11 cellular contexts compared by ENCODE assay signal in the genomic region with DNA sequence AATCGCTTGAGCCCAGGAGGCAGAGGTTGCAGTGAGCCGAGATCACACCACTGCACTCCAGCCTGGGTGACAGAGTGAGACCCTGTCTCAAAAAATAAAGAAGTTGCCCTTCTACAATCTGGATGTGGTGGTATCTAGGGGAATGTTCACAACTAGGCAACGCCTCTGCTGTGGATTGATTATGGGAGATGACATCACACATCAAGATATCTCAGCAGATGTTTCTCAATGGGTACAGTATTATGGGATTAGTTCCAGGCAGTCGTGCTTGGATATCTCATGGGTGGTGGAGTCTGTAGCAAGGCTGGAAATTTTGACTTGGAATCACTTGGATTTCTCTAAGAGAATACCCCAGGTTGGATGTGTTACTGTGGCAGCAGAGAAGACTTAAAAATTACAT. TPM values are rescaled to one million over a fixed set of nuclear protein-coding genes. Genes with fewer than 3 reads are reported as not detected.
A peak's percentile ranks its signal among the peaks of the same experiment; 100 is the strongest.
DNase-seq lines count a peak whose midpoint lies in the region; ATAC-seq lines count a peak whose summit lies in the region.
"Had no signal": no experiment of that assay in that cellular context is flagged by ENCODE, and none has a peak within 500 bp of the region (broad histone marks: within the 10 kb centered on the region; RNA-seq: fewer than 3 reads in every experiment).

No MANE protein-coding gene starts in this region.

- no peak for DNase-seq in activated CD4-positive, alpha-beta T cell treated with anti-CD3 and anti-CD28 coated beads, Interleukin-2, amount 10 ng/mL, durations not matched to agents 24 days and 14 days
- DNase-seq in activated CD4-positive, alpha-beta T cell treated with anti-CD3 and anti-CD28 coated beads, Interleukin-2, amount 50 U/mL, for 4 hours: no peak
- no peak for DNase-seq in natural killer cell treated with Interleukin-12 subunit alpha and Interleukin-12 subunit beta and Interleukin-15 and Interleukin-18, amount 100 ng/mL, for 72 hours (ENCODE audit: low spot score)
- DNase-seq in stimulated activated CD4-positive, alpha-beta T cell treated with anti-CD3 and anti-CD28 coated beads, Interleukin-2, amount 100 ng/mL, for 24 hours: no peak
- DNase-seq in nucleus accumbens (lab: John Stamatoyannopoulos, UW) (no peak), HT-29 (ENCODE audit: low spot score) (no peak)
- DNase-seq: activated CD8-positive, alpha-beta memory T cell treated with anti-CD3 and anti-CD28 coated beads, Interleukin-2, amount 50 U/mL, for 48 hours; NCI-H524 treated with DMSO at 0.1 percent for 48 hours had no signal

- peak overlapping the region; percentile 57 for H3K27ac ChIP-seq in KOPT-K1 (ENCODE audit: low read depth, low read length, poor library complexity, severe bottlenecking)
- H3K27ac ChIP-seq: parathyroid adenoma had no signal

- H3K36me3 Mint-ChIP-seq in activated CD4-positive, alpha-beta T cell treated with anti-CD3 and anti-CD28 coated beads, Interleukin-2, amount 10 ng/mL, durations not matched to agents 24 days and 14 days (ENCODE audit: low read depth): peaks cover 47% of the 10 kb centered on the region
- peaks cover 44% of the 10 kb centered on the region for H3K36me3 Mint-ChIP-seq in activated T-helper 17 cell treated with anti-CD3 and anti-CD28 coated beads, Interleukin-2, amount 50 U/mL, for 72 hours (ENCODE audit: low read depth)
- peaks cover 6% of the 10 kb centered on the region for H3K36me3 Mint-ChIP-seq in natural killer cell treated with Interleukin-12 subunit alpha and Interleukin-12 subunit beta and Interleukin-15 and Interleukin-18, amount 100 ng/mL, for 72 hours

- peaks cover 59% of the 10 kb centered on the region for H3K4me1 Mint-ChIP-seq in activated CD4-positive, alpha-beta T cell treated with anti-CD3 and anti-CD28 coated beads, Interleukin-2, amount 10 ng/mL, durations not matched to agents 24 days and 14 days
- peaks cover 66% of the 10 kb centered on the region for H3K4me1 Mint-ChIP-seq in activated T-helper 17 cell treated with anti-CD3 and anti-CD28 coated beads, Interleukin-2, amount 50 U/mL, for 72 hours
- H3K4me1 Mint-ChIP-seq in natural killer cell treated with Interleukin-12 subunit alpha and Interleukin-12 subunit beta and Interleukin-15 and Interleukin-18, amount 100 ng/mL, for 72 hours (ENCODE audit: low read depth in 2 of 2): peaks cover 61 to 73% of the 10 kb centered on the region in 2 donors

- H3K9me3 ChIP-seq in KOPT-K1 (ENCODE audit: insufficient read depth, low read length, poor library complexity, severe bottlenecking): no peaks in the 10 kb centered on the region

- H3K4me3 Mint-ChIP-seq in activated CD4-positive, alpha-beta T cell treated with anti-CD3 and anti-CD28 coated beads, Interleukin-2, amount 10 ng/mL, durations not matched to agents 24 days and 14 days: peak overlapping the region; percentile 65
- H3K4me3 Mint-ChIP-seq in activated T-helper 17 cell treated with anti-CD3 and anti-CD28 coated beads, Interleukin-2, amount 50 U/mL, for 72 hours: peak overlapping the region; percentile 78
- H3K4me3 Mint-ChIP-seq in natural killer cell treated with Interleukin-12 subunit alpha and Interleukin-12 subunit beta and Interleukin-15 and Interleukin-18, amount 100 ng/mL, for 72 hours: peak overlapping the region; percentile 83

- H3K27me3 Mint-ChIP-seq in activated CD4-positive, alpha-beta T cell treated with anti-CD3 and anti-CD28 coated beads, Interleukin-2, amount 10 ng/mL, durations not matched to agents 24 days and 14 days: no peaks in the 10 kb centered on the region
- no peaks in the 10 kb centered on the region for H3K27me3 Mint-ChIP-seq in activated T-helper 17 cell treated with anti-CD3 and anti-CD28 coated beads, Interleukin-2, amount 50 U/mL, for 72 hours
- no peaks in the 10 kb centered on the region for H3K27me3 Mint-ChIP-seq in natural killer cell treated with Interleukin-12 subunit alpha and Interleukin-12 subunit beta and Interleukin-15 and Interleukin-18, amount 100 ng/mL, for 72 hours

- ATAC-seq in activated T-helper 17 cell treated with anti-CD3 and anti-CD28 coated beads, Interleukin-2, amount 50 U/mL, for 72 hours (replicated peaks): no peak
- ATAC-seq in natural killer cell treated with Interleukin-12 subunit alpha and Interleukin-12 subunit beta and Interleukin-15 and Interleukin-18, amount 100 ng/mL, for 72 hours: no peak

- intact Hi-C loops in activated CD4-positive, alpha-beta T cell treated with anti-CD3 and anti-CD28 coated beads, Interleukin-2, amount 10 ng/mL, durations not matched to agents 24 days and 14 days (cut with micrococcal nuclease): no loop called here

- no peaks in the 10 kb centered on the region for H3K9me3 Mint-ChIP-seq in activated CD4-positive, alpha-beta T cell treated with anti-CD3 and anti-CD28 coated beads, Interleukin-2, amount 10 ng/mL, durations not matched to agents 24 days and 14 days
- no peaks in the 10 kb centered on the region for H3K9me3 Mint-ChIP-seq in activated T-helper 17 cell treated with anti-CD3 and anti-CD28 coated beads, Interleukin-2, amount 50 U/mL, for 72 hours
- H3K9me3 Mint-ChIP-seq in natural killer cell treated with Interleukin-12 subunit alpha and Interleukin-12 subunit beta and Interleukin-15 and Interleukin-18, amount 100 ng/mL, for 72 hours: no peaks in the 10 kb centered on the region

- H3K27ac Mint-ChIP-seq in activated CD4-positive, alpha-beta T cell treated with anti-CD3 and anti-CD28 coated beads, Interleukin-2, amount 10 ng/mL, durations not matched to agents 24 days and 14 days: peak overlapping the region; percentile 87
- peak overlapping the region; percentile 96 for H3K27ac Mint-ChIP-seq in activated T-helper 17 cell treated with anti-CD3 and anti-CD28 coated beads, Interleukin-2, amount 50 U/mL, for 72 hours
- H3K27ac Mint-ChIP-seq in natural killer cell treated with Interleukin-12 subunit alpha and Interleukin-12 subunit beta and Interleukin-15 and Interleukin-18, amount 100 ng/mL, for 72 hours: peak overlapping the region; percentile 82 to 83

- H3K36me3 ChIP-seq in KOPT-K1 (ENCODE audit: insufficient read depth, low read length): peaks cover 64% of the 10 kb centered on the region

RNA-seq across cellular contexts. Expression of a gene that starts 7.7 kb away (rescaled TPM):
- total RNA-seq in activated CD4-positive, alpha-beta T cell treated with anti-CD3 and anti-CD28 coated beads, Interleukin-2, amount 10 ng/mL, durations not matched to agents 24 days and 14 days: 35.2 and 36.7 TPM in 2 replicates
- total RNA-seq in activated T-helper 17 cell treated with anti-CD3 and anti-CD28 coated beads, Interleukin-2, amount 50 U/mL, for 72 hours: 10 to 100 TPM; 34.6 to 35.4 TPM
- total RNA-seq in natural killer cell treated with Interleukin-12 subunit alpha and Interleukin-12 subunit beta and Interleukin-15 and Interleukin-18, amount 100 ng/mL, for 72 hours: 10 to 100 TPM; 16.9 to 17.6 TPM
- total RNA-seq in HT-29 (2014; rRNA removed; shearing (Covaris generic)): 1.2 and 1.6 TPM in 2 replicates

RNA-seq across cellular contexts. Expression of a gene that starts 28.7 kb away (rescaled TPM):
- 21.1 and 24.0 TPM in 2 replicates for total RNA-seq in activated CD4-positive, alpha-beta T cell treated with anti-CD3 and anti-CD28 coated beads, Interleukin-2, amount 10 ng/mL, durations not matched to agents 24 days and 14 days
- total RNA-seq in activated T-helper 17 cell treated with anti-CD3 and anti-CD28 coated beads, Interleukin-2, amount 50 U/mL, for 72 hours: 10 to 100 TPM; 30.1 to 46.7 TPM
- 10 to 100 TPM; 19.9 to 22.2 TPM for total RNA-seq in natural killer cell treated with Interleukin-12 subunit alpha and Interleukin-12 subunit beta and Interleukin-15 and Interleukin-18, amount 100 ng/mL, for 72 hours
- total RNA-seq in HT-29 (2014; rRNA removed; shearing (Covaris generic)): 10.3 and 13.4 TPM in 2 replicates
